ENCODE assay signal across 17 cellular contexts in the genomic region with DNA sequence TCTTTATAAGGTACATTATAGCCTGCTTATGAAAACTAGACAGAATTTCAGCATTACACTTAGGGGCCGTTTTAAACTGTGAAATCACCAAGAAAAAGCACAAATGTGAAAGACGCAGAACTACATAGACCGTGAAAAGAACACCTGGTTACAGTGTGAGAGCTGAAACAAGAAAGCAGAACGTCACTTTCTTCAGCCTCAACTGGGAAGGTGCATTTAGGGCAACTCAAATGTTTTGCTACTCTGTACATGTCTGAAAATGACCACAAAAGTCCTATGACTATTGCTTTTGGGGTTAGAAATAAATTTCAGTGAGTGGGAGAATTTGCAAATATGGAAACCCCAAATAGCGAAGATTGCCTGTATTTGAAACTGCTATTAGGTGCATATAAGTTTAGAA.
DNase-seq lines count a peak whose midpoint lies in the region; ATAC-seq and TF ChIP-seq lines count a peak whose summit lies in the region.
"Had no signal": no experiment of that assay in that cellular context is flagged by ENCODE, and none has a peak within 500 bp of the region (broad histone marks: within the 10 kb centered on the region; RNA-seq: fewer than 3 reads in every experiment).

No MANE protein-coding gene starts in this region.

- no peak overlapping the region for H3K27ac ChIP-seq in SK-N-SH (ENCODE audit: low read depth in 2 of 2, low read length in 1 of 2)
- H3K27ac ChIP-seq: heart left ventricle, lower lobe of right lung, SJCRH30 had no signal

- POLR2A ChIA-PET in SK-N-SH (lab: Yijun Ruan, JAX), result no interaction called here

- peak overlapping the region; percentile 29; the same call in 1 of the 2 replicates for H2AFZ ChIP-seq in SK-N-SH (ENCODE audit: low read depth)

- no peak for TF ChIP-seq RAD21 in SK-N-SH (IDR thresholded peaks at IDR 0.05; ENCODE audit: low read length)

- no peaks in the 10 kb centered on the region for H3K4me1 ChIP-seq in SK-N-SH (ENCODE audit: control insufficient read depth in 1 of 2, insufficient read depth in 2 of 2, low read depth in 1 of 2, low read length in 1 of 2)
- H3K4me1 ChIP-seq: heart left ventricle, lower lobe of right lung, SJCRH30 had no signal

- no peak for TF ChIP-seq EP300 in SK-N-SH (IDR thresholded peaks at IDR 0.05; ENCODE audit: borderline replicate concordance in 1 of 2, low read depth in 1 of 2, low read length in 1 of 2)

- H3K9me3 ChIP-seq in SK-N-SH, result no peaks in the 10 kb centered on the region
- H3K9me3 ChIP-seq: heart left ventricle, lower lobe of right lung, SJCRH30 had no signal

- ATAC-seq in SK-N-SH treated with all-trans-retinoic acid at 6 μM for 48 hours (no peak), HG02571 (IDR thresholded peaks at IDR 0.05; ENCODE audit: unreplicated experiment) (peak; percentile 56), HG03354 (IDR thresholded peaks at IDR 0.05; ENCODE audit: poor library complexity, severe bottlenecking, unreplicated experiment) (peak; percentile 46), GM21423 (IDR thresholded peaks at IDR 0.05; ENCODE audit: unreplicated experiment) (no peak)
- ATAC-seq: heart left ventricle; lower lobe of right lung; stimulated activated naive CD8-positive, alpha-beta T cell treated with anti-CD3 and anti-CD28 coated beads, Interleukin-15, amount 100 ng/mL, for 72 hours had no signal

- H3K4me3 ChIP-seq in SK-N-SH (ENCODE audit: low read depth in 2 of 2, low read length in 1 of 2), result no peak overlapping the region
- H3K4me3 ChIP-seq: heart left ventricle, lower lobe of right lung, SJCRH30 had no signal

- H3K27me3 ChIP-seq in SK-N-SH (ENCODE audit: insufficient read depth), result no peaks in the 10 kb centered on the region
- H3K27me3 ChIP-seq: heart left ventricle, SJCRH30 had no signal

- DNase-seq in SK-N-SH (no peak), anterior cingulate cortex (lab: John Stamatoyannopoulos, UW) (no peak), activated gamma-delta T cell (lab: John Stamatoyannopoulos, UW) (no peak)
- no peak for DNase-seq in activated CD4-positive, alpha-beta T cell treated with anti-CD3 and anti-CD28 coated beads for 1 hour
- DNase-seq: 8988T; amygdala; effector CD4-positive, alpha-beta T cell; heart left ventricle; lower lobe of right lung; NCI-H187; nucleus accumbens; SJCRH30; stimulated activated naive CD8-positive, alpha-beta T cell treated with anti-CD3 and anti-CD28 coated beads, Interleukin-15, amount 100 ng/mL, for 72 hours had no signal

- no peak overlapping the region for H3K9ac ChIP-seq in SK-N-SH

- no peaks in the 10 kb centered on the region for H4K20me1 ChIP-seq in SK-N-SH (ENCODE audit: insufficient read depth)

- no peaks in the 10 kb centered on the region for H3K36me3 ChIP-seq in SK-N-SH (replicated peaks in 1 of 2; ENCODE audit: control insufficient read depth in 1 of 2, insufficient read depth in 2 of 2, low read length in 1 of 2)
- H3K36me3 ChIP-seq: heart left ventricle, lower lobe of right lung, SJCRH30 had no signal

- H3F3A ChIP-seq in SK-N-SH (replicated peaks; ENCODE audit: insufficient read depth), result no peaks in the 10 kb centered on the region

- CTCF ChIA-PET in SK-N-SH (lab: Yijun Ruan, JAX), result interaction anchor here (0.5 kb wide), 1 partner anchor 9 kb away, joined by 3 read pairs; no protein-coding TSS in a partner anchor

- no peaks in the 10 kb centered on the region for H3K9me2 ChIP-seq in SK-N-SH

- no peak overlapping the region for H3K4me2 ChIP-seq in SK-N-SH

- 53% methylated on average over 5 of the region's 5 CpGs for WGBS in SK-N-SH (ENCODE audit: low lambda C conversion rate)

- no peaks in the 10 kb centered on the region for H3K79me2 ChIP-seq in SK-N-SH (ENCODE audit: insufficient read depth)

- no peak for TF ChIP-seq CTCF in SK-N-SH (IDR thresholded peaks at IDR 0.05)

TF ChIP-seq in SK-N-SH, 30 proteins besides CTCF, POLR2A, EP300 and RAD21:
- TF ChIP-seq RXRA (IDR thresholded peaks at IDR 0.05; ENCODE audit: borderline replicate concordance, low read depth) (no peak), CHD2 (IDR thresholded peaks at IDR 0.05; ENCODE audit: low read length, partially characterized antibody) (no peak), TEAD4 (IDR thresholded peaks at IDR 0.05; ENCODE audit: borderline replicate concordance, insufficient read depth) (no peak), SMC3 (IDR thresholded peaks at IDR 0.05; ENCODE audit: low read depth, low read length) (no peak), NRF1 (IDR thresholded peaks at IDR 0.05; ENCODE audit: low read depth, low read length) (no peak), NFIC (IDR thresholded peaks at IDR 0.05; ENCODE audit: borderline replicate concordance) (no peak)
- TF ChIP-seq, protein P1, sequence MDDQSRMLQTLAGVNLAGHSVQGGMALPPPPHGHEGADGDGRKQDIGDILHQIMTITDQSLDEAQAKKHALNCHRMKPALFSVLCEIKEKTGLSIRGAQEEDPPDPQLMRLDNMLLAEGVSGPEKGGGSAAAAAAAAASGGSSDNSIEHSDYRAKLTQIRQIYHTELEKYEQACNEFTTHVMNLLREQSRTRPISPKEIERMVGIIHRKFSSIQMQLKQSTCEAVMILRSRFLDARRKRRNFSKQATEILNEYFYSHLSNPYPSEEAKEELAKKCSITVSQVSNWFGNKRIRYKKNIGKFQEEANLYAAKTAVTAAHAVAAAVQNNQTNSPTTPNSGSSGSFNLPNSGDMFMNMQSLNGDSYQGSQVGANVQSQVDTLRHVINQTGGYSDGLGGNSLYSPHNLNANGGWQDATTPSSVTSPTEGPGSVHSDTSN (IDR thresholded peaks at IDR 0.05), result no peak

TF ChIP-seq in SK-N-SH treated with all-trans-retinoic acid at 6 μM for 48 hours, 23 proteins besides CTCF, POLR2A, EP300 and RAD21 (continues in another document):
- TF ChIP-seq ZNF70 (CRISPR knock-in tag; IDR thresholded peaks at IDR 0.05), result no peak
- no peak for TF ChIP-seq TCF4 (CRISPR knock-in tag; IDR thresholded peaks at IDR 0.05; ENCODE audit: borderline replicate concordance)
- TF ChIP-seq, protein P2, sequence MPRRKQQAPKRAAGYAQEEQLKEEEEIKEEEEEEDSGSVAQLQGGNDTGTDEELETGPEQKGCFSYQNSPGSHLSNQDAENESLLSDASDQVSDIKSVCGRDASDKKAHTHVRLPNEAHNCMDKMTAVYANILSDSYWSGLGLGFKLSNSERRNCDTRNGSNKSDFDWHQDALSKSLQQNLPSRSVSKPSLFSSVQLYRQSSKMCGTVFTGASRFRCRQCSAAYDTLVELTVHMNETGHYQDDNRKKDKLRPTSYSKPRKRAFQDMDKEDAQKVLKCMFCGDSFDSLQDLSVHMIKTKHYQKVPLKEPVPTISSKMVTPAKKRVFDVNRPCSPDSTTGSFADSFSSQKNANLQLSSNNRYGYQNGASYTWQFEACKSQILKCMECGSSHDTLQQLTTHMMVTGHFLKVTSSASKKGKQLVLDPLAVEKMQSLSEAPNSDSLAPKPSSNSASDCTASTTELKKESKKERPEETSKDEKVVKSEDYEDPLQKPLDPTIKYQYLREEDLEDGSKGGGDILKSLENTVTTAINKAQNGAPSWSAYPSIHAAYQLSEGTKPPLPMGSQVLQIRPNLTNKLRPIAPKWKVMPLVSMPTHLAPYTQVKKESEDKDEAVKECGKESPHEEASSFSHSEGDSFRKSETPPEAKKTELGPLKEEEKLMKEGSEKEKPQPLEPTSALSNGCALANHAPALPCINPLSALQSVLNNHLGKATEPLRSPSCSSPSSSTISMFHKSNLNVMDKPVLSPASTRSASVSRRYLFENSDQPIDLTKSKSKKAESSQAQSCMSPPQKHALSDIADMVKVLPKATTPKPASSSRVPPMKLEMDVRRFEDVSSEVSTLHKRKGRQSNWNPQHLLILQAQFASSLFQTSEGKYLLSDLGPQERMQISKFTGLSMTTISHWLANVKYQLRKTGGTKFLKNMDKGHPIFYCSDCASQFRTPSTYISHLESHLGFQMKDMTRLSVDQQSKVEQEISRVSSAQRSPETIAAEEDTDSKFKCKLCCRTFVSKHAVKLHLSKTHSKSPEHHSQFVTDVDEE (CRISPR knock-in tag; IDR thresholded peaks at IDR 0.05), result no peak
- no peak for TF ChIP-seq ZFP3 (CRISPR knock-in tag; IDR thresholded peaks at IDR 0.05)
- TF ChIP-seq OSR1 (CRISPR knock-in tag; IDR thresholded peaks at IDR 0.05), result no peak
- no peak for TF ChIP-seq RARB (CRISPR knock-in tag; IDR thresholded peaks at IDR 0.05)
- no peak for TF ChIP-seq ZNF565 (CRISPR knock-in tag; conservative IDR thresholded peaks at IDR 0.05; ENCODE audit: low read depth)
- no peak for TF ChIP-seq CSDC2 (CRISPR knock-in tag; IDR thresholded peaks at IDR 0.05)
- no peak for TF ChIP-seq ZFP30 (CRISPR knock-in tag; IDR thresholded peaks at IDR 0.05)
- no peak for TF ChIP-seq GLIS3 (CRISPR knock-in tag; IDR thresholded peaks at IDR 0.05)
- TF ChIP-seq SNAI2 (CRISPR knock-in tag; IDR thresholded peaks at IDR 0.05), result no peak
- TF ChIP-seq, protein P3, sequence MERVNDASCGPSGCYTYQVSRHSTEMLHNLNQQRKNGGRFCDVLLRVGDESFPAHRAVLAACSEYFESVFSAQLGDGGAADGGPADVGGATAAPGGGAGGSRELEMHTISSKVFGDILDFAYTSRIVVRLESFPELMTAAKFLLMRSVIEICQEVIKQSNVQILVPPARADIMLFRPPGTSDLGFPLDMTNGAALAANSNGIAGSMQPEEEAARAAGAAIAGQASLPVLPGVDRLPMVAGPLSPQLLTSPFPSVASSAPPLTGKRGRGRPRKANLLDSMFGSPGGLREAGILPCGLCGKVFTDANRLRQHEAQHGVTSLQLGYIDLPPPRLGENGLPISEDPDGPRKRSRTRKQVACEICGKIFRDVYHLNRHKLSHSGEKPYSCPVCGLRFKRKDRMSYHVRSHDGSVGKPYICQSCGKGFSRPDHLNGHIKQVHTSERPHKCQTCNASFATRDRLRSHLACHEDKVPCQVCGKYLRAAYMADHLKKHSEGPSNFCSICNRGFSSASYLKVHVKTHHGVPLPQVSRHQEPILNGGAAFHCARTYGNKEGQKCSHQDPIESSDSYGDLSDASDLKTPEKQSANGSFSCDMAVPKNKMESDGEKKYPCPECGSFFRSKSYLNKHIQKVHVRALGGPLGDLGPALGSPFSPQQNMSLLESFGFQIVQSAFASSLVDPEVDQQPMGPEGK (CRISPR knock-in tag; IDR thresholded peaks at IDR 0.05; ENCODE audit: borderline replicate concordance), result no peak
- TF ChIP-seq, protein P4, sequence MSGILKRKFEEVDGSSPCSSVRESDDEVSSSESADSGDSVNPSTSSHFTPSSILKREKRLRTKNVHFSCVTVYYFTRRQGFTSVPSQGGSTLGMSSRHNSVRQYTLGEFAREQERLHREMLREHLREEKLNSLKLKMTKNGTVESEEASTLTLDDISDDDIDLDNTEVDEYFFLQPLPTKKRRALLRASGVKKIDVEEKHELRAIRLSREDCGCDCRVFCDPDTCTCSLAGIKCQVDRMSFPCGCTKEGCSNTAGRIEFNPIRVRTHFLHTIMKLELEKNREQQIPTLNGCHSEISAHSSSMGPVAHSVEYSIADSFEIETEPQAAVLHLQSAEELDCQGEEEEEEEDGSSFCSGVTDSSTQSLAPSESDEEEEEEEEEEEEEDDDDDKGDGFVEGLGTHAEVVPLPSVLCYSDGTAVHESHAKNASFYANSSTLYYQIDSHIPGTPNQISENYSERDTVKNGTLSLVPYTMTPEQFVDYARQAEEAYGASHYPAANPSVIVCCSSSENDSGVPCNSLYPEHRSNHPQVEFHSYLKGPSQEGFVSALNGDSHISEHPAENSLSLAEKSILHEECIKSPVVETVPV (CRISPR knock-in tag; IDR thresholded peaks at IDR 0.05), result no peak
- TF ChIP-seq PPARA (CRISPR knock-in tag; IDR thresholded peaks at IDR 0.05; ENCODE audit: borderline replicate concordance), result no peak

Comparison
In these comparisons a context has a peak if more than half of its experiments do, and no peak if none do; other contexts are left out.
1. ATAC-seq: peak in HG02571 (single experiment) and HG03354 (single experiment); none in SK-N-SH treated with all-trans-retinoic acid at 6 μM for 48 hours (single experiment) and GM21423 (single experiment).